ENCODE assay signal across 8 cellular contexts in the genomic region with DNA sequence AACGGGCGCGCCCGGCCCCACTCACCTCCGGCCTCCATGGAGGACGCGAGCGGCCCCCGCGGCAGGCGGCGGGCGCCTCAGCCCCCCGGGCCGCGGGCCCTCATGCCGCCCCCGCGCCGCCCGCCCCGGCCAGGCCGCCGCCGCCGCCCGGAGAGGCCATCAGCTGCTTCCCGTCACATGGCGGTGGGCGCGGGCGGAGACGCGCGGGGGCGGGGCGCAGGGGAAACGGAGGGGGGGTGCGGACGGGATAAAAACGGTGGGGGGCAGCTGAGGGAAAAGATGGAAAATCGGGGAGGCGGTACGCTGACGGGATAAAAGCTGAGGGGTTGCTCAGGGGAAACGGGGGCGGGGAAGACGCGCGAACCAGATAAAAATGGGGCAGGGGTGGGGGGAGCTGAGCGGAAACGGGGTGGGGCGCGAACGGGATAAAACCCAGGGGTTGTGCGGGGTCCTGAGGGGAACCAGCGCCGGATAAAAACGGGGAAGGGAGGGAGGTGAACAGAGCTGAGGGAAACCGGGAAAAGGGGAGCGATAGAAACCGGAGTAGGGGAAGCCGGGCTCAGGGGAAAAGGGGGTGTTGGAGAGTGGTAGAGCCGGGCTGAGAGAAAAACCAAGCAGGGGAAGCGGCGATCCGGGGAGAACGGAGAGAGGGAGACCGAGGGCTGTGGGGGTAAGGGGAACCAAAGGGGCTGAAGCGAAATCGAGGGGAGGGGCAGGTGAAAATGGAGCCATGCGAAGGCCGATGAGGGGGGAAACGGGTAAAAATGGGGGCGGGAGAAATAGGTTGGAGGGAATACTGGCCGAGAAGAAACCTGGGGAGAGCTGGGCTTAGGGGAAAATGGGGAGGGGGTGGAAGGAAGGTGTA. TPM values are rescaled to one million over a fixed set of nuclear protein-coding genes. Genes with fewer than 3 reads are reported as not detected.
DNase-seq lines count a peak whose midpoint lies in the region; ATAC-seq and TF ChIP-seq lines count a peak whose summit lies in the region.

A gene (minus strand): TSS at position 169 of the 865 bp plus-strand sequence. CDS start 131 bp downstream, at position 38.

- peak within 1 kb of the TSS; percentile 99 for H3K14ac ChIP-seq in trophoblast cell (ENCODE audit: low read length)

- H3K36me3 ChIP-seq in HUES64 (ENCODE audit: insufficient read depth, low read length) (peaks cover 6% of the 10 kb centered on the region; the same call in 1 of the 2 replicates), heart left ventricle (peaks cover 0 to 2% (median 0%) of the 10 kb centered on the region in 9 donors), trophoblast cell (ENCODE audit: control insufficient read depth in 1 of 2, insufficient read depth in 2 of 2, low read length in 2 of 2) (peaks cover 0 to 2% of the 10 kb centered on the region in 2 experiments), upper lobe of right lung (no peaks in the 10 kb centered on the region)

- intact Hi-C loops in T-helper 1 cell treated with Interleukin-12 subunit alpha and Interleukin-12 subunit beta and Interleukin-4 antibody, amounts not matched to agents 30 ng/mL and 1 ng/mL, for 36 hours (cut with micrococcal nuclease), result loop anchor here (1.0 to 5.0 kb wide), 4 partner anchors 61 to 1606 kb away; no protein-coding TSS in a partner anchor
- intact Hi-C loops in heart left ventricle (cut with DNase I), result loop anchor here in 7 of 10 donors (2.0 to 5.0 kb wide), 8 partner anchors 41 to 316 kb away; a partner anchor contains a TSS
- intact Hi-C loops in upper lobe of right lung (cut with DNase I), result no loop called here

- TF ChIP-seq CTCF in heart left ventricle (IDR thresholded peaks at IDR 0.05), result no peak
- no peak for TF ChIP-seq CTCF in upper lobe of right lung (IDR thresholded peaks at IDR 0.05)

- no peaks in the 10 kb centered on the region for H3K9me3 ChIP-seq in HUES64 (ENCODE audit: insufficient read depth, low read depth, low read length)
- no peaks in the 10 kb centered on the region for H3K9me3 ChIP-seq in heart left ventricle
- H3K9me3 ChIP-seq in trophoblast cell (ENCODE audit: insufficient read depth, low read depth, low read length), result no peaks in the 10 kb centered on the region
- no peaks in the 10 kb centered on the region for H3K9me3 ChIP-seq in upper lobe of right lung

- H2BK12ac ChIP-seq in trophoblast cell (ENCODE audit: low read length), result peak within 1 kb of the TSS; percentile 11

- peak within 1 kb of the TSS; percentile 92 for H2AK5ac ChIP-seq in trophoblast cell (ENCODE audit: low read length)

- H3K4me3 ChIP-seq in HUES64 (ENCODE audit: low read length), result peak within 1 kb of the TSS; percentile 73
- peak within 1 kb of the TSS; percentile 57 to 99 (median 79) for H3K4me3 ChIP-seq in heart left ventricle
- H3K4me3 ChIP-seq in trophoblast cell (ENCODE audit: low read depth, low read length), result peak within 1 kb of the TSS; percentile 79
- peak within 1 kb of the TSS; percentile 87 for H3K4me3 ChIP-seq in upper lobe of right lung

- H3K79me1 ChIP-seq in trophoblast cell (ENCODE audit: low read length), result peaks cover 20% of the 10 kb centered on the region

- peak within 1 kb of the TSS; percentile 86 for H3K4me2 ChIP-seq in trophoblast cell (ENCODE audit: low read length)

- peaks cover 15% of the 10 kb centered on the region for H3K79me2 ChIP-seq in trophoblast cell (ENCODE audit: control insufficient read depth, insufficient read depth, low read length, poor library complexity)

- H4K12ac ChIP-seq in trophoblast cell (ENCODE audit: low read depth, low read length), result peak within 1 kb of the TSS; percentile 96

- H2BK120ac ChIP-seq in trophoblast cell (ENCODE audit: insufficient read depth, low read length, poor library complexity), result peak within 1 kb of the TSS; percentile 93

- DNase-seq in A172 (ENCODE audit: low spot score) (peak; percentile 42), amniotic stem cell (lab: John Stamatoyannopoulos, UW) (peak; percentile 29), heart left ventricle (peak; percentile 83 to 91 (median 89)), trophoblast cell (peak in 1 of 2 donors; percentile 49), upper lobe of right lung (peak; percentile 92)

- under 1% methylated on average over 76 of the region's 76 CpGs for WGBS in HUES64
- WGBS in heart left ventricle, 4 donors, result 1 to 2% (median 2%) methylated on average over 49 to 76 of the region's 76 CpGs
- no CpG with 5 or more reads among the region's 76 CpGs for WGBS in trophoblast cell (ENCODE audit: extremely low coverage, insufficient coverage, insufficient read length)

- H3K27ac ChIP-seq in HUES64 (ENCODE audit: low read depth, low read length) (peak within 1 kb of the TSS; percentile 93), heart left ventricle (peak within 1 kb of the TSS; percentile 93 to 100 (median 98)), trophoblast cell (ENCODE audit: low read depth, low read length) (peak within 1 kb of the TSS; percentile 88), upper lobe of right lung (peak within 1 kb of the TSS; percentile 97)

- H3K27me3 ChIP-seq in HUES64 (ENCODE audit: insufficient read depth, low read length) (no peaks in the 10 kb centered on the region), heart left ventricle (no peaks in the 10 kb centered on the region), trophoblast cell (ENCODE audit: insufficient read depth, low read length) (no peaks in the 10 kb centered on the region), upper lobe of right lung (no peaks in the 10 kb centered on the region)

- peak within 1 kb of the TSS; percentile 93 for H4K8ac ChIP-seq in trophoblast cell (ENCODE audit: low read depth, low read length)

- peak within 1 kb of the TSS; percentile 96 for H2BK5ac ChIP-seq in trophoblast cell (ENCODE audit: low read depth, low read length, poor library complexity)

- peak within 1 kb of the TSS; percentile 78 for H2AFZ ChIP-seq in trophoblast cell (ENCODE audit: insufficient read depth, low read length, poor library complexity)

- H3K9ac ChIP-seq in HUES64 (ENCODE audit: low read depth, low read length) (peak within 1 kb of the TSS; percentile 92), trophoblast cell (ENCODE audit: low read length) (peak within 1 kb of the TSS; percentile 99)

- H3K4ac ChIP-seq in trophoblast cell (ENCODE audit: low read depth, low read length), result peak within 1 kb of the TSS; percentile 97

- peak within 1 kb of the TSS; percentile 99 for H3K18ac ChIP-seq in trophoblast cell (ENCODE audit: low read length)

- TF ChIP-seq POLR2A in heart left ventricle (IDR thresholded peaks at IDR 0.05), result no peak

- ATAC-seq in GM18861 (IDR thresholded peaks at IDR 0.05; ENCODE audit: unreplicated experiment) (peak; percentile 22), heart left ventricle (peak; percentile 50 to 81 (median 75)), upper lobe of right lung (peak; percentile 81)

- no peak within 1 kb of the TSS for H3K23ac ChIP-seq in trophoblast cell (ENCODE audit: low read length)

- H3K4me1 ChIP-seq in HUES64 (ENCODE audit: insufficient read depth, low read length), result peaks cover 22% of the 10 kb centered on the region
- peaks cover 0 to 61% (median 31%) of the 10 kb centered on the region in 12 donors for H3K4me1 ChIP-seq in heart left ventricle
- peaks cover 6 to 13% of the 10 kb centered on the region in 2 experiments for H3K4me1 ChIP-seq in trophoblast cell (ENCODE audit: control insufficient read depth in 1 of 2, insufficient read depth in 2 of 2, low read length in 2 of 2)
- H3K4me1 ChIP-seq in upper lobe of right lung, result peaks cover 42% of the 10 kb centered on the region

- H4K91ac ChIP-seq in trophoblast cell (ENCODE audit: low read depth, low read length), result peak within 1 kb of the TSS; percentile 97

RNA-seq across cellular contexts. Expression of the gene that starts here (rescaled TPM):
- 112 and 117 TPM in 2 replicates for total RNA-seq in A172 (2014; rRNA removed; shearing (Covaris generic))
- polyA plus RNA-seq in HUES64 (2013, experiment 1 of 2), result 38.8 TPM
- 44.1 TPM for polyA plus RNA-seq in HUES64 (2013, experiment 2 of 2)
- 72.1 and 79.8 TPM in 2 replicates for total RNA-seq in T-helper 1 cell treated with Interleukin-12 subunit alpha and Interleukin-12 subunit beta and Interleukin-4 antibody, amounts not matched to agents 30 ng/mL and 1 ng/mL, for 36 hours
- 100 to 1,000 TPM in 8 of 9 donors, 10 to 100 TPM in 1; 89.1 to 162 (median 105) TPM for total RNA-seq in heart left ventricle
- 100 to 1,000 TPM in 1 of 2 donors, 10 to 100 TPM in 1; 51.8 to 152 TPM for polyA plus RNA-seq in heart left ventricle
- polyA plus RNA-seq in trophoblast cell (2013), result 52.8 and 53.8 TPM in 2 replicates
- 89.1 TPM for total RNA-seq in upper lobe of right lung

Comparison
In these comparisons a context has a peak if more than half of its experiments do, and no peak if none do; other contexts are left out.
1. ATAC-seq: peak in every context shown above with its lines; median percentile 81 in upper lobe of right lung; 75 in heart left ventricle; 22 in GM18861.